ENCODE assay signal across 23 cellular contexts in genomic region chr10:115398026-115398425, GRCh38.
"Had no signal": no experiment of that assay in that cellular context is flagged by ENCODE, and none has a peak within 500 bp of the region (broad histone marks: within the 10 kb centered on the region; RNA-seq: fewer than 3 reads in every experiment).

No MANE protein-coding gene starts in this region.

- H3K27ac Mint-ChIP-seq: stimulated activated memory B cell treated with anti-CD40 and anti-IgM and Interleukin-4, amounts not matched to agents 10 μg/mL and 1 μg/mL and 100 μg/mL, for 72 hours; stimulated activated naive B cell treated with anti-CD40 and anti-IgM and Interleukin-4, amounts not matched to agents 10 μg/mL and 1 μg/mL and 100 μg/mL, for 72 hours; stimulated activated naive CD8-positive, alpha-beta T cell treated with anti-CD3 and anti-CD28 coated beads, Interleukin-15, amount 100 ng/mL, for 72 hours; stimulated activated naive CD8-positive, alpha-beta T cell treated with anti-CD3 and anti-CD28 coated beads, Interleukin-15, Interleukin-2, amounts not matched to agents 100 ng/mL and 50 ng/mL, for 24 hours; type B pancreatic cell had no signal

- ATAC-seq: stimulated activated memory B cell treated with anti-CD40 and anti-IgM and Interleukin-4, amounts not matched to agents 10 μg/mL and 1 μg/mL and 100 μg/mL, for 72 hours; stimulated activated naive B cell treated with anti-CD40 and anti-IgM and Interleukin-4, amounts not matched to agents 10 μg/mL and 1 μg/mL and 100 μg/mL, for 72 hours; stimulated activated naive CD8-positive, alpha-beta T cell treated with anti-CD3 and anti-CD28 coated beads, Interleukin-15, amount 100 ng/mL, for 72 hours; stimulated activated naive CD8-positive, alpha-beta T cell treated with anti-CD3 and anti-CD28 coated beads, Interleukin-15, Interleukin-2, amounts not matched to agents 100 U/mL and 50 U/mL, for 24 hours; upper lobe of right lung had no signal

- H3K4me1 Mint-ChIP-seq: stimulated activated memory B cell treated with anti-CD40 and anti-IgM and Interleukin-4, amounts not matched to agents 10 μg/mL and 1 μg/mL and 100 μg/mL, for 72 hours; stimulated activated naive B cell treated with anti-CD40 and anti-IgM and Interleukin-4, amounts not matched to agents 10 μg/mL and 1 μg/mL and 100 μg/mL, for 72 hours; stimulated activated naive CD8-positive, alpha-beta T cell treated with anti-CD3 and anti-CD28 coated beads, Interleukin-15, amount 100 ng/mL, for 72 hours had no signal

- H3K4me3 Mint-ChIP-seq: stimulated activated memory B cell treated with anti-CD40 and anti-IgM and Interleukin-4, amounts not matched to agents 10 μg/mL and 1 μg/mL and 100 μg/mL, for 72 hours; stimulated activated naive B cell treated with anti-CD40 and anti-IgM and Interleukin-4, amounts not matched to agents 10 μg/mL and 1 μg/mL and 100 μg/mL, for 72 hours; stimulated activated naive CD8-positive, alpha-beta T cell treated with anti-CD3 and anti-CD28 coated beads, Interleukin-15, amount 100 ng/mL, for 72 hours; stimulated activated naive CD8-positive, alpha-beta T cell treated with anti-CD3 and anti-CD28 coated beads, Interleukin-15, Interleukin-2, amounts not matched to agents 100 ng/mL and 50 ng/mL, for 24 hours; type B pancreatic cell had no signal

- H3K36me3 Mint-ChIP-seq: stimulated activated memory B cell treated with anti-CD40 and anti-IgM and Interleukin-4, amounts not matched to agents 10 μg/mL and 1 μg/mL and 100 μg/mL, for 72 hours; stimulated activated naive B cell treated with anti-CD40 and anti-IgM and Interleukin-4, amounts not matched to agents 10 μg/mL and 1 μg/mL and 100 μg/mL, for 72 hours; type B pancreatic cell had no signal

- DNase-seq: stimulated activated CD4-positive, alpha-beta T cell treated with anti-CD3 and anti-CD28 coated beads, Interleukin-2, amount 100 ng/mL, for 48 hours; stimulated activated CD4-positive, alpha-beta T cell treated with anti-CD3 and anti-CD28 coated beads, Interleukin-4, amount 100 ng/mL, for 1 hour; stimulated activated CD4-positive, alpha-beta T cell treated with anti-CD3 and anti-CD28 coated beads, Interleukin-4, amount 100 ng/mL, for 24 hours; stimulated activated CD4-positive, alpha-beta T cell treated with anti-CD3 and anti-CD28 coated beads, Interleukin-4, amount 100 ng/mL, for 4 hours; stimulated activated CD8-positive, alpha-beta memory T cell treated with anti-CD3 and anti-CD28 coated beads, Interleukin-4, amount 100 ng/mL, for 48 hours; stimulated activated naive B cell treated with anti-CD40 and anti-IgM and Interleukin-4, amounts not matched to agents 10 μg/mL and 1 μg/mL and 100 μg/mL, for 72 hours; stimulated activated naive CD4-positive, alpha-beta T cell; stimulated activated naive CD4-positive, alpha-beta T cell treated with Interleukin-2 at 50 U/mL for 16 hours; stimulated activated naive CD8-positive, alpha-beta T cell treated with anti-CD3 and anti-CD28 coated beads, Interleukin-15, amount 100 ng/mL, for 72 hours; stimulated activated naive CD8-positive, alpha-beta T cell treated with anti-CD3 and anti-CD28 coated beads, Interleukin-15, Interleukin-2, amounts not matched to agents 100 U/mL and 50 U/mL, for 24 hours; stomach; substantia nigra; testis; thyroid gland; tibial artery; transverse colon; trophoblast cell; upper lobe of left lung; upper lobe of right lung; uterus had no signal

- H3K9me3 Mint-ChIP-seq: stimulated activated naive CD8-positive, alpha-beta T cell treated with anti-CD3 and anti-CD28 coated beads, Interleukin-15, Interleukin-2, amounts not matched to agents 100 ng/mL and 50 ng/mL, for 24 hours; type B pancreatic cell had no signal
